Comparison of ENCODE assay signal across 9 cellular contexts in genomic region chr11:128040603-128041002, GRCh38.
DNase-seq lines count a peak whose midpoint lies in the region; ATAC-seq, FAIRE-seq and TF ChIP-seq lines count a peak whose summit lies in the region.
"Had no signal": no experiment of that assay in that cellular context is flagged by ENCODE, and none has a peak within 500 bp of the region (broad histone marks: within the 10 kb centered on the region; RNA-seq: fewer than 3 reads in every experiment).

No MANE protein-coding gene starts in this region.

- H3K27ac ChIP-seq in BLaER1 (no peak overlapping the region), DND-41 (ENCODE audit: low read length) (peak overlapping the region; percentile 98), small intestine (ENCODE audit: low read depth in 1 of 2, low read length in 1 of 2) (no peak overlapping the region)
- H3K27ac ChIP-seq: lower lobe of right lung had no signal

- TF ChIP-seq CTCF in DND-41 (IDR thresholded peaks at IDR 0.05; ENCODE audit: borderline replicate concordance, extremely low read depth, low read length, poor library complexity, severe bottlenecking): no peak

- WGBS in small intestine, 3 donors: 31 to 48% (median 41%) methylated on average over 3 of the region's 3 CpGs

- H2AFZ ChIP-seq in DND-41 (ENCODE audit: low read depth, low read length): no peak overlapping the region; the same call in 1 of the 2 replicates

- peak overlapping the region; percentile 82 for H3K27ac Mint-ChIP-seq in T-helper 17 cell

- H3K4me1 ChIP-seq in BLaER1: peaks cover 32% of the 10 kb centered on the region
- peaks cover 69% of the 10 kb centered on the region for H3K4me1 ChIP-seq in DND-41 (ENCODE audit: insufficient read depth, low read length)
- no peaks in the 10 kb centered on the region for H3K4me1 ChIP-seq in small intestine (ENCODE audit: control insufficient read depth in 2 of 2, insufficient read depth in 1 of 2, low read depth in 1 of 2, low read length in 1 of 2)

- H3K36me3 Mint-ChIP-seq in T-helper 17 cell (ENCODE audit: low read depth): peaks cover 6% of the 10 kb centered on the region

- no peak for ATAC-seq in DND-41 (ENCODE audit: insufficient read depth, low read depth)
- ATAC-seq in T-helper 17 cell: no peak
- ATAC-seq: lower lobe of right lung had no signal

- H3K9me3 ChIP-seq in BLaER1 (peaks cover 3% of the 10 kb centered on the region; the same call in 1 of the 2 replicates), DND-41 (ENCODE audit: insufficient read depth, low read length, severe bottlenecking) (no peaks in the 10 kb centered on the region), T-helper 17 cell (ENCODE audit: control insufficient read depth, low read length, poor library complexity, severe bottlenecking) (no peaks in the 10 kb centered on the region), small intestine (ENCODE audit: control insufficient read depth, low read depth) (no peaks in the 10 kb centered on the region)
- H3K9me3 ChIP-seq: lower lobe of right lung had no signal

- peak overlapping the region; percentile 25 for H3K4me3 Mint-ChIP-seq in T-helper 17 cell

- 0 out of 2 replicates have a peak overlapping the region, but pooled peaks have one; percentile 1 for H3K4me2 ChIP-seq in BLaER1
- H3K4me2 ChIP-seq in DND-41 (ENCODE audit: insufficient read depth, low read length): peak overlapping the region; percentile 67

- H3K36me3 ChIP-seq in BLaER1 (no peaks in the 10 kb centered on the region), DND-41 (ENCODE audit: insufficient read depth, low read length) (no peaks in the 10 kb centered on the region), small intestine (ENCODE audit: control insufficient read depth in 2 of 2, insufficient read depth in 2 of 2, low read length in 2 of 2) (no peaks in the 10 kb centered on the region)
- H3K36me3 ChIP-seq: lower lobe of right lung had no signal

- FAIRE-seq in small intestine (lab: Jason Lieb, UNC): no peak

- in situ Hi-C loops in KBM-7 (cut with MboI; ENCODE audit: low pct_unique_long_range_greater_than_20kb, low sequenced_read_pairs): no loop called here

- H3K27me3 ChIP-seq in BLaER1 (no peaks in the 10 kb centered on the region), DND-41 (ENCODE audit: insufficient read depth, low read length, poor library complexity) (no peaks in the 10 kb centered on the region), small intestine (ENCODE audit: control insufficient read depth in 2 of 2, insufficient read depth in 2 of 2, low read length in 2 of 2) (no peaks in the 10 kb centered on the region)

- H3K4me1 Mint-ChIP-seq in T-helper 17 cell: peaks cover 51% of the 10 kb centered on the region

- no peaks in the 10 kb centered on the region for H4K20me1 ChIP-seq in BLaER1
- H4K20me1 ChIP-seq in DND-41 (ENCODE audit: insufficient read depth, low read length): no peaks in the 10 kb centered on the region

- DNase-seq in DND-41: peak; percentile 54
- DNase-seq in T-helper 17 cell: no peak
- DNase-seq in fibroblast of peridontal ligament (ENCODE audit: extremely low read depth): peak; percentile 48
- DNase-seq in small intestine: no peak
- no peak for DNase-seq in KBM-7
- DNase-seq in stimulated activated CD4-positive, alpha-beta T cell treated with anti-CD3 and anti-CD28 coated beads, Interleukin-4, amount 100 ng/mL, for 1 hour: no peak
- DNase-seq: hippocampal formation, lower lobe of right lung had no signal

- H3K9ac ChIP-seq in BLaER1 (no peak overlapping the region), DND-41 (ENCODE audit: low read depth, low read length) (peak overlapping the region; percentile 67)

- H3K79me2 ChIP-seq in DND-41 (ENCODE audit: insufficient read depth, low read length): no peaks in the 10 kb centered on the region

- no peak overlapping the region for H3K4me3 ChIP-seq in BLaER1
- H3K4me3 ChIP-seq in DND-41 (ENCODE audit: low read depth in 1 of 2, low read length in 2 of 2): peak overlapping the region in 1 of 2 experiments; percentile 3; a peak in 1 of 4 replicates
- no peak overlapping the region for H3K4me3 ChIP-seq in small intestine (ENCODE audit: low read depth in 1 of 2, low read length in 2 of 2)
- H3K4me3 ChIP-seq: lower lobe of right lung had no signal

- no peaks in the 10 kb centered on the region for H3K27me3 Mint-ChIP-seq in T-helper 17 cell

Comparison
In these comparisons a context has a peak if more than half of its experiments do, and no peak if none do; other contexts are left out.
1. DNase-seq: peak in DND-41 (single experiment) and fibroblast of peridontal ligament (single experiment); none in T-helper 17 cell (0 of 3), small intestine (single experiment), KBM-7 (single experiment) and stimulated activated CD4-positive, alpha-beta T cell treated with anti-CD3 and anti-CD28 coated beads, Interleukin-4, amount 100 ng/mL, for 1 hour (single experiment).